In the genomic region with DNA sequence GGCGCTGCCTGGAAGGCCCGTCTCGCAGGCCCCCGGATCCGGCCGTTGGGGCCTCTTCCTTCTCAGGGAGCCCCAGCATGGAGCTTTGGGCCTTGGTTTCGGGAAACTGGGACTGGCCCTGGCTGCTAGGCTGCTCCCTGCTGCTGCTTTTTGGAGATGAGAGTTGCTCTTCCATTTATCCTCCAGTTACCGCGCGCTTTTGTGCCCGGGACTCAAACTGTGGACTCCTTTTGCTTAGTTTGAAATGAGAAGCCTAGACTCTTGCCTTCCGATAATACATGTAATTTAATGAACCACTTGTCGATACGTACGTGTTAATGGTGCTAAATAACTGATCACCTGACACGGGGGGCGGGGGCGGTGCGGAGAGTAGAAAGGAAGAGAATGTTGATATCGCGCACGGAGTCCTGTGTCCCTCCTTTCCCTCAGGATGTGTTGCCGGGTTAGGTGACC, we compare ENCODE assay signal across 8 cellular contexts. TPM values are rescaled to one million over a fixed set of nuclear protein-coding genes. Genes with fewer than 3 reads are reported as not detected.
A peak's percentile ranks its signal among the peaks of the same experiment; 100 is the strongest.
DNase-seq lines count a peak whose midpoint lies in the region; ATAC-seq, FAIRE-seq and TF ChIP-seq lines count a peak whose summit lies in the region.

No MANE protein-coding gene starts in this region.

- H3K9me3 Mint-ChIP-seq in activated B cell treated with CpG ODN at 0.5 μM for 24 hours = no peaks in the 10 kb centered on the region

- intact Hi-C loops in activated B cell treated with CpG ODN at 0.5 μM for 24 hours (cut with micrococcal nuclease) = loop anchor here (2.0 to 5.0 kb wide), 2 partner anchors 284 to 1349 kb away; a partner anchor contains a TSS
- intact Hi-C loops in HepG2 (cut with micrococcal nuclease; ENCODE audit: unreplicated experiment) = loop anchor here (5.0 kb wide), 1 partner anchor 41 kb away; no protein-coding TSS in a partner anchor

- peak; percentile 16 for DNase-seq in GM03348 (ENCODE audit: low spot score)
- DNase-seq in NCI-H2081 (lab: John Stamatoyannopoulos, UW) = peak; percentile 22 to 47
- no peak for DNase-seq in activated B cell treated with CpG ODN at 0.5 μM for 24 hours
- DNase-seq in HepG2 (ENCODE audit: low spot score) = peak; percentile 59
- peak; percentile 67 for DNase-seq in stimulated activated CD4-positive, alpha-beta T cell treated with anti-CD3 and anti-CD28 coated beads, Interleukin-4, amount 100 ng/mL, for 1 hour
- no peak for DNase-seq in D721Med (ENCODE audit: insufficient read length, low spot score)

- H3K4me3 Mint-ChIP-seq in activated B cell treated with CpG ODN at 0.5 μM for 24 hours = peak overlapping the region; percentile 95

- H3K4me1 Mint-ChIP-seq in activated B cell treated with CpG ODN at 0.5 μM for 24 hours = peaks cover 53% of the 10 kb centered on the region

- no TSS peak for BruUV-seq in HepG2 (replicated peaks; lab: Mats Ljungman, UMichigan)

- WGBS in HepG2 (ENCODE audit: low lambda C conversion rate) = 0% methylated on average over 16 of the region's 23 CpGs

- in situ Hi-C loops in HepG2 (cut with HindIII; ENCODE audit: extremely low pct_ligation_motif_present, low pct_unique_long_range_greater_than_20kb) = no loop called here

- H3K36me3 ChIP-seq in HepG2 (replicated peaks in 1 of 2; ENCODE audit: control insufficient read depth in 1 of 2, insufficient read depth in 2 of 2, low read length in 2 of 2) = peaks cover 0 to 8% of the 10 kb centered on the region in 2 experiments; a peak in 2 of 5 replicates

- no peak for FAIRE-seq in HepG2 (lab: Jason Lieb, UNC)
- FAIRE-seq in D721Med (lab: Jason Lieb, UNC) = no peak

- CTCF ChIA-PET in activated B cell treated with CpG ODN at 0.5 μM for 24 hours (lab: Charles Lee) (interaction anchor here (1.0 to 2.7 kb wide), 4 partner anchors 29 to 127 kb away, joined by 3 to 13 read pairs (median 4); no protein-coding TSS in a partner anchor), HepG2 (lab: Yijun Ruan, JAX; ENCODE audit: low intra/inter-chr PET ratio, low total read pairs) (no interaction called here)

- peaks cover 58% of the 10 kb centered on the region for H3K4me1 ChIP-seq in HepG2 (ENCODE audit: insufficient read depth, low read length)

- peaks cover 10% of the 10 kb centered on the region for H3K36me3 Mint-ChIP-seq in activated B cell treated with CpG ODN at 0.5 μM for 24 hours (ENCODE audit: low read depth)

- H3K27ac Mint-ChIP-seq in activated B cell treated with CpG ODN at 0.5 μM for 24 hours = peak overlapping the region; percentile 94

- peaks cover 56% of the 10 kb centered on the region for H3K79me2 ChIP-seq in HepG2 (ENCODE audit: insufficient read depth, low read length)

- peak; percentile 11 for ATAC-seq in HG02678 (IDR thresholded peaks at IDR 0.05; ENCODE audit: unreplicated experiment)
- ATAC-seq in activated B cell treated with CpG ODN at 0.5 μM for 24 hours (ENCODE audit: low read depth) = no peak
- ATAC-seq in HepG2 = peak; percentile 35

- H3K4me3 ChIP-seq in HepG2 (replicated peaks in 1 of 3; ENCODE audit: insufficient read depth in 1 of 3, low read depth in 2 of 3, low read length in 3 of 3) = peak overlapping the region; percentile 93 to 96 (median 95)

- no peak overlapping the region for H2AFZ ChIP-seq in HepG2 (ENCODE audit: low read length)

- no peak for TF ChIP-seq EP300 in HepG2 (IDR thresholded peaks at IDR 0.05; ENCODE audit: low read depth in 2 of 2, low read length in 2 of 2)
- TF ChIP-seq EP300 in HepG2 (CRISPR knock-in tag; IDR thresholded peaks at IDR 0.05; ENCODE audit: borderline replicate concordance) = no peak

- H3K27me3 Mint-ChIP-seq in activated B cell treated with CpG ODN at 0.5 μM for 24 hours = no peaks in the 10 kb centered on the region

- no peak for TF ChIP-seq CTCF in activated B cell treated with CpG ODN at 0.5 μM for 24 hours (IDR thresholded peaks at IDR 0.05)
- TF ChIP-seq CTCF in HepG2 (CRISPR knock-in tag; IDR thresholded peaks at IDR 0.05) = no peak
- no peak for TF ChIP-seq CTCF in D721Med (IDR thresholded peaks at IDR 0.05; ENCODE audit: insufficient read depth, missing control alignments)

- H3K27ac ChIP-seq in cingulate gyrus (ENCODE audit: low read depth, low read length) = peak overlapping the region; percentile 95
- H3K27ac ChIP-seq in HepG2 (ENCODE audit: extremely low read length, insufficient read depth, low read length) = peak overlapping the region; percentile 96

- no peak for TF ChIP-seq RAD21 in HepG2 (CRISPR knock-in tag; IDR thresholded peaks at IDR 0.05)

- no peak for TF ChIP-seq POLR2A in HepG2 (IDR thresholded peaks at IDR 0.05; ENCODE audit: insufficient read depth in 1 of 2, low read depth in 2 of 2, low read length in 2 of 2)

- H3K27me3 ChIP-seq in HepG2 (ENCODE audit: control insufficient read depth in 1 of 2, insufficient read depth in 2 of 2, low read length in 2 of 2) = no peaks in the 10 kb centered on the region; a peak in 1 of 5 replicates

- peak overlapping the region; percentile 99 for H3K4me2 ChIP-seq in HepG2 (ENCODE audit: low read depth, low read length)

- H3K9ac ChIP-seq in HepG2 (ENCODE audit: insufficient read depth, low read depth, low read length) = peak overlapping the region; percentile 97

- no peaks in the 10 kb centered on the region for H3K9me3 ChIP-seq in HepG2 (ENCODE audit: low read length)

- POLR2A ChIA-PET in activated B cell treated with CpG ODN at 0.5 μM for 24 hours (lab: Charles Lee) = interaction anchor here (1.0 to 5.3 kb wide), 5 partner anchors 7 to 126 kb away, joined by 3 to 53 read pairs (median 3); a partner anchor contains a TSS
- POLR2A ChIA-PET in HepG2 (lab: Yijun Ruan, JAX) = interaction anchor here (1.2 to 2.6 kb wide), 10 partner anchors 12 to 169 kb away, joined by 3 to 14 read pairs (median 5); no protein-coding TSS in a partner anchor

- H4K20me1 ChIP-seq in HepG2 (ENCODE audit: insufficient read depth, low read length) = peaks cover 49% of the 10 kb centered on the region

TF ChIP-seq in HepG2, 621 proteins besides CTCF, POLR2A, EP300 and RAD21 (continues in another document):
- TF ChIP-seq, protein P1, sequence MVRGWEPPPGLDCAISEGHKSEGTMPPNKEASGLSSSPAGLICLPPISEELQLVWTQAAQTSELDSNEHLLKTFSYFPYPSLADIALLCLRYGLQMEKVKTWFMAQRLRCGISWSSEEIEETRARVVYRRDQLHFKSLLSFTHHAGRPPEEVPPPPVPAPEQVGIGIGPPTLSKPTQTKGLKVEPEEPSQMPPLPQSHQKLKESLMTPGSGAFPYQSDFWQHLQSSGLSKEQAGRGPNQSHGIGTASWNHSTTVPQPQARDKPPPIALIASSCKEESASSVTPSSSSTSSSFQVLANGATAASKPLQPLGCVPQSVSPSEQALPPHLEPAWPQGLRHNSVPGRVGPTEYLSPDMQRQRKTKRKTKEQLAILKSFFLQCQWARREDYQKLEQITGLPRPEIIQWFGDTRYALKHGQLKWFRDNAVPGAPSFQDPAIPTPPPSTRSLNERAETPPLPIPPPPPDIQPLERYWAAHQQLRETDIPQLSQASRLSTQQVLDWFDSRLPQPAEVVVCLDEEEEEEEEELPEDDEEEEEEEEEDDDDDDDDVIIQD (CRISPR knock-in tag; IDR thresholded peaks at IDR 0.05; ENCODE audit: low read depth) = peak; percentile 45; the same call in 1 of the 2 replicates
- 0 out of 2 replicates have a peak, but pooled peaks have one; percentile 19 for TF ChIP-seq SNAPC2 (CRISPR knock-in tag; IDR thresholded peaks at IDR 0.05)
- peak; percentile 0; the same call in 1 of the 2 replicates for TF ChIP-seq ZNF20 (CRISPR knock-in tag; IDR thresholded peaks at IDR 0.05)
- TF ChIP-seq GZF1 (CRISPR knock-in tag; IDR thresholded peaks at IDR 0.05) = peak; percentile 30; the same call in 1 of the 2 replicates
- TF ChIP-seq SMYD3 (CRISPR knock-in tag; IDR thresholded peaks at IDR 0.05) = 0 out of 2 replicates have a peak, but pooled peaks have one; percentile 10
- 0 out of 2 replicates have a peak, but pooled peaks have one; percentile 36 for TF ChIP-seq RARG (CRISPR knock-in tag; IDR thresholded peaks at IDR 0.05; ENCODE audit: low read depth)
- TF ChIP-seq ZNF446 (CRISPR knock-in tag; IDR thresholded peaks at IDR 0.05) = 0 out of 2 replicates have a peak, but pooled peaks have one; percentile 19
- TF ChIP-seq, protein P2, sequence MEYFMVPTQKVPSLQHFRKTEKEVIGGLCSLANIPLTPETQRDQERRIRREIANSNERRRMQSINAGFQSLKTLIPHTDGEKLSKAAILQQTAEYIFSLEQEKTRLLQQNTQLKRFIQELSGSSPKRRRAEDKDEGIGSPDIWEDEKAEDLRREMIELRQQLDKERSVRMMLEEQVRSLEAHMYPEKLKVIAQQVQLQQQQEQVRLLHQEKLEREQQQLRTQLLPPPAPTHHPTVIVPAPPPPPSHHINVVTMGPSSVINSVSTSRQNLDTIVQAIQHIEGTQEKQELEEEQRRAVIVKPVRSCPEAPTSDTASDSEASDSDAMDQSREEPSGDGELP (IDR thresholded peaks at IDR 0.05; ENCODE audit: borderline replicate concordance, low read depth) = peak; percentile 24; the same call in 1 of the 2 replicates
- TF ChIP-seq PHF20 (CRISPR knock-in tag; IDR thresholded peaks at IDR 0.05) = no peak
- peak; percentile 58 for TF ChIP-seq SAP130 (CRISPR knock-in tag; IDR thresholded peaks at IDR 0.05; ENCODE audit: low read depth)

RNA-seq across cellular contexts. Expression of a gene that starts 0.9 kb away (rescaled TPM):
- total RNA-seq in activated B cell treated with CpG ODN at 0.5 μM for 24 hours = 52.4 and 56.7 TPM in 2 replicates
- total RNA-seq in HepG2 (2016; rRNA removed; fragmentation: Illumina TruSeq; extraction: Trizol) = 70.4 and 96.2 TPM in 2 replicates
- total RNA-seq in HepG2 (2016; cell fraction: cytosol; rRNA removed; fragmentation: Illumina TruSeq; extraction: Trizol; ENCODE audit: low read depth) = 12.4 and 15.1 TPM in 2 replicates
- total RNA-seq in HepG2 (2016; cell fraction: insoluble cytoplasmic fraction; rRNA removed; fragmentation: Illumina TruSeq; extraction: Trizol) = 65.9 and 83.2 TPM in 2 replicates
- total RNA-seq in HepG2 (2016; cell fraction: membrane; rRNA removed; fragmentation: Illumina TruSeq; extraction: Trizol) = 28.6 and 32.3 TPM in 2 replicates
- total RNA-seq in HepG2 (2016; cell fraction: nucleus; rRNA removed; fragmentation: Illumina TruSeq; extraction: Trizol) = 158 and 181 TPM in 2 replicates
- polyA plus RNA-seq in HepG2 (2011; rRNA removed) = 14.9 and 19.8 TPM in 2 replicates
- 8.2 and 12.4 TPM in 2 replicates for polyA plus RNA-seq in HepG2 (2011; cell fraction: cytosol; rRNA removed)
- 16.7 and 17.3 TPM in 2 replicates for polyA plus RNA-seq in HepG2 (2011; cell fraction: nucleus; rRNA removed)
- polyA plus RNA-seq in HepG2 (2012) = 34.1 and 42.7 TPM in 2 replicates
- polyA plus RNA-seq in HepG2 (2016; cell fraction: cytosol; fragmentation: Illumina TruSeq; extraction: Trizol; ENCODE audit: low read depth) = 0.59 and 0.80 TPM in 2 replicates
- polyA plus RNA-seq in HepG2 (2016; cell fraction: insoluble cytoplasmic fraction; fragmentation: Illumina TruSeq; extraction: Trizol; ENCODE audit: low read depth) = 38.7 and 39.9 TPM in 2 replicates
- 2.3 and 2.9 TPM in 2 replicates for polyA plus RNA-seq in HepG2 (2016; cell fraction: membrane; fragmentation: Illumina TruSeq; extraction: Trizol; ENCODE audit: low read depth)
- polyA plus RNA-seq in HepG2 (2016; cell fraction: nucleus; fragmentation: Illumina TruSeq; extraction: Trizol; ENCODE audit: insufficient read depth, low read depth) = 68.3 and 69.3 TPM in 2 replicates
- polyA minus RNA-seq in HepG2 (2011; rRNA and poly(A)+ RNA removed; ENCODE audit: low replicate concordance) = 20.9 and 41.8 TPM in 2 replicates
- 57.3 and 65.6 TPM in 2 replicates for polyA minus RNA-seq in HepG2 (2011; cell fraction: cytosol; rRNA and poly(A)+ RNA removed)
- 272 and 293 TPM in 2 replicates for polyA minus RNA-seq in HepG2 (2011; cell fraction: nucleus; rRNA and poly(A)+ RNA removed)

Comparison
In these comparisons a context has a peak if more than half of its experiments do, and no peak if none do; other contexts are left out.
1. DNase-seq: peak in GM03348 (single experiment), NCI-H2081 (2 of 2), HepG2 (single experiment) and stimulated activated CD4-positive, alpha-beta T cell treated with anti-CD3 and anti-CD28 coated beads, Interleukin-4, amount 100 ng/mL, for 1 hour (single experiment); none in activated B cell treated with CpG ODN at 0.5 μM for 24 hours (single experiment) and D721Med (single experiment).